10 cellular contexts compared by ENCODE assay signal in genomic region chr10:29691564-29692064, GRCh38. TPM values are rescaled to one million over a fixed set of nuclear protein-coding genes. Genes with fewer than 3 reads are reported as not detected.
DNase-seq lines count a peak whose midpoint lies in the region; ATAC-seq and TF ChIP-seq lines count a peak whose summit lies in the region.
"Had no signal": no experiment of that assay in that cellular context is flagged by ENCODE, and none has a peak within 500 bp of the region (broad histone marks: within the 10 kb centered on the region; RNA-seq: fewer than 3 reads in every experiment).

No MANE protein-coding gene starts in this region.

- peaks cover 51% of the 10 kb centered on the region for H3F3A ChIP-seq in SK-N-SH (replicated peaks; ENCODE audit: insufficient read depth)

- peaks cover 6% of the 10 kb centered on the region for H3K9me3 Mint-ChIP-seq in glutamatergic neuron (ENCODE audit: unreplicated experiment)
- H3K9me3 Mint-ChIP-seq in stimulated activated effector memory CD8-positive, alpha-beta T cell treated with anti-CD3 and anti-CD28 coated beads, Interleukin-12 subunit alpha, Interleukin-12 subunit beta, amount 100 ng/mL, for 72 hours, result no peaks in the 10 kb centered on the region
- H3K9me3 Mint-ChIP-seq in endodermal cell, result peaks cover 9% of the 10 kb centered on the region

- peak overlapping the region; percentile 72 for H3K4me2 ChIP-seq in SK-N-SH

- peaks cover 38% of the 10 kb centered on the region; the same call in 1 of the 2 replicates for H4K20me1 ChIP-seq in SK-N-SH (ENCODE audit: insufficient read depth)

- H3K79me2 ChIP-seq in SK-N-SH (ENCODE audit: insufficient read depth), result peaks cover 47% of the 10 kb centered on the region

- H3K9ac ChIP-seq in SK-N-SH (peak overlapping the region; percentile 66), endodermal cell (ENCODE audit: extremely low read depth, low read length, poor library complexity, severe bottlenecking) (no peak overlapping the region)

- WGBS in SK-N-SH (ENCODE audit: low lambda C conversion rate), result 10% methylated on average over 5 of the region's 5 CpGs
- 72 to 81% methylated on average over 4 to 5 of the region's 5 CpGs for WGBS in endodermal cell (ENCODE audit: insufficient coverage in 1 of 2, insufficient read length in 1 of 2), 2 experiments

- H3K27ac Mint-ChIP-seq in glutamatergic neuron (ENCODE audit: unreplicated experiment), result peak overlapping the region; percentile 89
- H3K27ac Mint-ChIP-seq in stimulated activated effector memory CD8-positive, alpha-beta T cell treated with anti-CD3 and anti-CD28 coated beads, Interleukin-12 subunit alpha, Interleukin-12 subunit beta, amount 100 ng/mL, for 72 hours, result no peak overlapping the region
- no peak overlapping the region for H3K27ac Mint-ChIP-seq in endodermal cell

- peaks cover 7% of the 10 kb centered on the region for H3K27me3 Mint-ChIP-seq in glutamatergic neuron (ENCODE audit: unreplicated experiment)
- H3K27me3 Mint-ChIP-seq in endodermal cell (ENCODE audit: insufficient read depth), result no peaks in the 10 kb centered on the region

- no peaks in the 10 kb centered on the region for H3K27me3 ChIP-seq in SK-N-SH (ENCODE audit: insufficient read depth)
- H3K27me3 ChIP-seq in endodermal cell (ENCODE audit: control insufficient read depth, insufficient read depth, low read length, poor library complexity, severe bottlenecking), result no peaks in the 10 kb centered on the region

- H3K4me3 Mint-ChIP-seq in glutamatergic neuron (ENCODE audit: unreplicated experiment), result peak overlapping the region; percentile 9
- H3K4me3 Mint-ChIP-seq in stimulated activated effector memory CD8-positive, alpha-beta T cell treated with anti-CD3 and anti-CD28 coated beads, Interleukin-12 subunit alpha, Interleukin-12 subunit beta, amount 100 ng/mL, for 72 hours, result no peak overlapping the region
- no peak overlapping the region for H3K4me3 Mint-ChIP-seq in endodermal cell

- H3K27ac ChIP-seq in SK-N-SH (ENCODE audit: low read depth in 2 of 2, low read length in 1 of 2), result peak overlapping the region; percentile 13 to 96
- H3K27ac ChIP-seq in endodermal cell (ENCODE audit: low read depth, low read length), result no peak overlapping the region

- ATAC-seq in sciatic nerve (peak; percentile 82), HG03439 (IDR thresholded peaks at IDR 0.05; ENCODE audit: unreplicated experiment) (no peak)
- ATAC-seq in stimulated activated effector memory CD8-positive, alpha-beta T cell treated with anti-CD3 and anti-CD28 coated beads, Interleukin-12 subunit alpha, Interleukin-12 subunit beta, amount 100 ng/mL, for 72 hours, result no peak

- no peaks in the 10 kb centered on the region for H3K9me2 ChIP-seq in SK-N-SH

- POLR2A ChIA-PET in SK-N-SH (lab: Yijun Ruan, JAX), result no interaction called here

- H3K9me3 ChIP-seq in SK-N-SH (no peaks in the 10 kb centered on the region), endodermal cell (ENCODE audit: control insufficient read depth, low read length) (no peaks in the 10 kb centered on the region)

- H3K4me3 ChIP-seq in SK-N-SH (ENCODE audit: low read depth in 2 of 2, low read length in 1 of 2) (peak overlapping the region in 1 of 2 experiments; percentile 18; a peak in 2 of 4 replicates), endodermal cell (ENCODE audit: low read length) (no peak overlapping the region)

- no peak for TF ChIP-seq RAD21 in SK-N-SH (IDR thresholded peaks at IDR 0.05; ENCODE audit: low read length)

- DNase-seq in EH (ENCODE audit: low read depth) (peak; percentile 51), SK-N-SH (peak; percentile 69), glutamatergic neuron (no peak), sciatic nerve (ENCODE audit: low spot score) (no peak), endodermal cell (no peak), NCI-H1694 treated with DMSO at 0.1 percent for 48 hours (lab: John Stamatoyannopoulos, UW) (no peak)
- no peak for DNase-seq in stimulated activated effector memory CD8-positive, alpha-beta T cell treated with anti-CD3 and anti-CD28 coated beads, Interleukin-12 subunit alpha, Interleukin-12 subunit beta, amount 100 ng/mL, for 72 hours (ENCODE audit: low spot score in 2 of 2)
- DNase-seq: caudate nucleus, GOT3 had no signal

- H2AFZ ChIP-seq in SK-N-SH (ENCODE audit: low read depth), result no peak overlapping the region

- intact Hi-C loops in sciatic nerve (cut with DNase I), result no loop called here

- TF ChIP-seq CTCF in SK-N-SH (IDR thresholded peaks at IDR 0.05) (no peak), glutamatergic neuron (IDR thresholded peaks at IDR 0.05; ENCODE audit: partially characterized antibody, unreplicated experiment) (no peak), endodermal cell (conservative IDR thresholded peaks at IDR 0.05) (no peak)

- H3K4me1 Mint-ChIP-seq in glutamatergic neuron (ENCODE audit: low read depth, unreplicated experiment) (peaks cover 53% of the 10 kb centered on the region), endodermal cell (peaks cover 25% of the 10 kb centered on the region)
- H3K4me1 Mint-ChIP-seq in stimulated activated effector memory CD8-positive, alpha-beta T cell treated with anti-CD3 and anti-CD28 coated beads, Interleukin-12 subunit alpha, Interleukin-12 subunit beta, amount 100 ng/mL, for 72 hours, result peaks cover 33% of the 10 kb centered on the region

- TF ChIP-seq EP300 in SK-N-SH (IDR thresholded peaks at IDR 0.05; ENCODE audit: borderline replicate concordance in 1 of 2, low read depth in 1 of 2, low read length in 1 of 2), result peak in 1 of 2 experiments; percentile 87; a peak in 3 of 4 replicates

- CTCF ChIA-PET in SK-N-SH (lab: Yijun Ruan, JAX), result interaction anchor here (1.3 kb wide), 1 partner anchor 306 kb away, joined by 5 read pairs; no protein-coding TSS in a partner anchor

- H3K36me3 ChIP-seq in SK-N-SH (replicated peaks in 1 of 2; ENCODE audit: control insufficient read depth in 1 of 2, insufficient read depth in 2 of 2, low read length in 1 of 2) (peaks cover 0 to 14% of the 10 kb centered on the region in 2 experiments), endodermal cell (ENCODE audit: control insufficient read depth, insufficient read depth, low read length) (no peaks in the 10 kb centered on the region)

- H3K4me1 ChIP-seq in SK-N-SH (ENCODE audit: control insufficient read depth in 1 of 2, insufficient read depth in 2 of 2, low read depth in 1 of 2, low read length in 1 of 2) (peaks cover 17 to 49% of the 10 kb centered on the region in 2 experiments), endodermal cell (ENCODE audit: control insufficient read depth, insufficient read depth, low read length) (peaks cover 8% of the 10 kb centered on the region)

- H3K36me3 Mint-ChIP-seq in glutamatergic neuron (ENCODE audit: unreplicated experiment), result no peaks in the 10 kb centered on the region
- H3K36me3 Mint-ChIP-seq in stimulated activated effector memory CD8-positive, alpha-beta T cell treated with anti-CD3 and anti-CD28 coated beads, Interleukin-12 subunit alpha, Interleukin-12 subunit beta, amount 100 ng/mL, for 72 hours, result no peaks in the 10 kb centered on the region
- peaks cover 6% of the 10 kb centered on the region for H3K36me3 Mint-ChIP-seq in endodermal cell (ENCODE audit: low read depth)

TF ChIP-seq in SK-N-SH, 30 proteins besides CTCF, POLR2A, EP300 and RAD21 (continues in another document):
- no peak for TF ChIP-seq USF1 (IDR thresholded peaks at IDR 0.05; ENCODE audit: borderline replicate concordance, low read depth)
- no peak for TF ChIP-seq GATA2 (CRISPR knock-in tag; IDR thresholded peaks at IDR 0.05)
- TF ChIP-seq MXI1 (IDR thresholded peaks at IDR 0.05; ENCODE audit: low read depth, low read length), result no peak
- no peak for TF ChIP-seq SMC3 (IDR thresholded peaks at IDR 0.05; ENCODE audit: low read depth, low read length)
- TF ChIP-seq NFIC (IDR thresholded peaks at IDR 0.05; ENCODE audit: borderline replicate concordance), result peak; percentile 93
- TF ChIP-seq EZH2phosphoT487 (IDR thresholded peaks at IDR 0.05; ENCODE audit: borderline replicate concordance, low read depth), result no peak
- no peak for TF ChIP-seq TAF1 (IDR thresholded peaks at IDR 0.05; ENCODE audit: borderline replicate concordance, low read depth, low read length)
- TF ChIP-seq USF2 (IDR thresholded peaks at IDR 0.05; ENCODE audit: borderline replicate concordance, low read depth, low read length), result no peak
- TF ChIP-seq MEF2A (IDR thresholded peaks at IDR 0.05; ENCODE audit: borderline replicate concordance, low read depth), result peak; percentile 51; the same call in 1 of the 2 replicates
- no peak for TF ChIP-seq FOXJ3 (CRISPR knock-in tag; IDR thresholded peaks at IDR 0.05)
- TF ChIP-seq YY1 (IDR thresholded peaks at IDR 0.05; ENCODE audit: low read depth), result no peak

RNA-seq across cellular contexts. Expression of gene SVIL, which starts 56.8 kb away (rescaled TPM):
- polyA plus RNA-seq in SK-N-SH (2012; rRNA removed), result 47.5 and 48.7 TPM in 2 replicates
- polyA plus RNA-seq in SK-N-SH (2012; cell fraction: cytosol; rRNA removed), result 30.8 and 31.9 TPM in 2 replicates
- polyA plus RNA-seq in SK-N-SH (2012; cell fraction: nucleus; rRNA removed), result 94.2 and 132 TPM in 2 replicates
- 117 TPM for total RNA-seq in glutamatergic neuron (ENCODE audit: unreplicated experiment)
- 34.5 TPM for total RNA-seq in sciatic nerve
- 10 to 100 TPM; 25.2 to 32.9 TPM for total RNA-seq in endodermal cell
- 21.7 TPM for polyA plus RNA-seq in endodermal cell (2013, experiment 1 of 2)
- polyA plus RNA-seq in endodermal cell (2013, experiment 2 of 2), result 17.3 TPM

Comparison
In these comparisons a context has a peak if more than half of its experiments do, and no peak if none do; other contexts are left out.
1. DNase-seq: peak in EH (single experiment) and SK-N-SH (single experiment); none in glutamatergic neuron (single experiment), sciatic nerve (single experiment), stimulated activated effector memory CD8-positive, alpha-beta T cell treated with anti-CD3 and anti-CD28 coated beads, Interleukin-12 subunit alpha, Interleukin-12 subunit beta, amount 100 ng/mL, for 72 hours (0 of 2), endodermal cell (single experiment) and NCI-H1694 treated with DMSO at 0.1 percent for 48 hours (single experiment).